In genomic region chr12:109744026-109744425, GRCh38 we compare ENCODE assay signal across 1 cellular context.
TF ChIP-seq lines count a peak whose summit lies in the region.

No MANE protein-coding gene starts in this region.

TF ChIP-seq in WTC11, 78 proteins besides CTCF, POLR2A, EP300 and RAD21 (continued from another document):
- TF ChIP-seq IRF1 (CRISPR knock-in tag; IDR thresholded peaks at IDR 0.05): no peak
- TF ChIP-seq TEAD1 (CRISPR knock-in tag; IDR thresholded peaks at IDR 0.05): no peak
- TF ChIP-seq USF1 (CRISPR knock-in tag; IDR thresholded peaks at IDR 0.05): no peak
- no peak for TF ChIP-seq ZNF671 (CRISPR knock-in tag; IDR thresholded peaks at IDR 0.05)
